In genomic region chr17:6843241-6843890, GRCh38 we compare ENCODE assay signal across 9 cellular contexts. TPM values are rescaled to one million over a fixed set of nuclear protein-coding genes. Genes with fewer than 3 reads are reported as not detected.
A peak's percentile ranks its signal among the peaks of the same experiment; 100 is the strongest.
DNase-seq lines count a peak whose midpoint lies in the region; ATAC-seq and FAIRE-seq lines count a peak whose summit lies in the region.
"Had no signal": no experiment of that assay in that cellular context is flagged by ENCODE, and none has a peak within 500 bp of the region (broad histone marks: within the 10 kb centered on the region; RNA-seq: fewer than 3 reads in every experiment).

No MANE protein-coding gene starts in this region.

- no peak overlapping the region for H3K4me3 Mint-ChIP-seq in naive thymus-derived CD4-positive, alpha-beta T cell

- H3K27me3 Mint-ChIP-seq in naive thymus-derived CD4-positive, alpha-beta T cell: peaks cover 27 to 67% (median 43%) of the 10 kb centered on the region in 5 donors

- intact Hi-C loops in naive thymus-derived CD4-positive, alpha-beta T cell (cut with micrococcal nuclease): loop anchor here (1.0 to 10.0 kb wide), 8 partner anchors 51 to 1256 kb away; partner anchors contain the start of gene XAF1 (in 1 of the 2)

- no peak overlapping the region for H3K9ac ChIP-seq in NT2/D1 (ENCODE audit: insufficient read length, low read depth)

- no peak overlapping the region for H3K27ac ChIP-seq in naive thymus-derived CD4-positive, alpha-beta T cell (ENCODE audit: low read depth, low read length)
- H3K27ac ChIP-seq: epithelial cell of prostate had no signal

- H3K4me3 ChIP-seq in NT2/D1 (ENCODE audit: insufficient read length, low read depth): no peak overlapping the region
- no peak overlapping the region for H3K4me3 ChIP-seq in naive thymus-derived CD4-positive, alpha-beta T cell (ENCODE audit: low read length)

- peaks cover 0 to 18% (median 0%) of the 10 kb centered on the region in 7 donors for H3K4me1 Mint-ChIP-seq in naive thymus-derived CD4-positive, alpha-beta T cell

- H3K36me3 ChIP-seq in NT2/D1 (ENCODE audit: insufficient read depth, insufficient read length, low read length): no peaks in the 10 kb centered on the region
- no peaks in the 10 kb centered on the region for H3K36me3 ChIP-seq in naive thymus-derived CD4-positive, alpha-beta T cell (ENCODE audit: control insufficient read depth in 2 of 3, insufficient read depth in 3 of 3, low read length in 3 of 3)

- no peaks in the 10 kb centered on the region for H3K4me1 ChIP-seq in NT2/D1 (ENCODE audit: insufficient read depth, insufficient read length)
- no peaks in the 10 kb centered on the region for H3K4me1 ChIP-seq in naive thymus-derived CD4-positive, alpha-beta T cell (ENCODE audit: control insufficient read depth in 2 of 2, insufficient read depth in 2 of 2, low read length in 2 of 2)

- ATAC-seq in naive thymus-derived CD4-positive, alpha-beta T cell: peak; percentile 70
- ATAC-seq in GM18520 (IDR thresholded peaks at IDR 0.05; ENCODE audit: unreplicated experiment): no peak
- no peak for ATAC-seq in HG03521 (IDR thresholded peaks at IDR 0.05; ENCODE audit: unreplicated experiment)

- no peaks in the 10 kb centered on the region for H3K9me3 ChIP-seq in NT2/D1 (ENCODE audit: insufficient read depth, low read length)
- H3K9me3 ChIP-seq in naive thymus-derived CD4-positive, alpha-beta T cell (ENCODE audit: control insufficient read depth in 2 of 3, low read length in 3 of 3): no peaks in the 10 kb centered on the region

- no peaks in the 10 kb centered on the region for H3K36me3 Mint-ChIP-seq in naive thymus-derived CD4-positive, alpha-beta T cell

- no peaks in the 10 kb centered on the region for H3K27me3 ChIP-seq in NT2/D1 (ENCODE audit: insufficient read depth, insufficient read length)
- H3K27me3 ChIP-seq in naive thymus-derived CD4-positive, alpha-beta T cell (ENCODE audit: control insufficient read depth in 2 of 2, insufficient read depth in 2 of 2, low read length in 2 of 2): no peaks in the 10 kb centered on the region

- POLR2A ChIA-PET in naive thymus-derived CD4-positive, alpha-beta T cell (lab: Charles Lee): interaction anchor here (1.2 kb wide), 1 partner anchor 161 kb away, joined by 6 read pairs; no protein-coding TSS in a partner anchor

- CTCF ChIA-PET in naive thymus-derived CD4-positive, alpha-beta T cell (lab: Charles Lee): interaction anchor here (0.8 to 2.8 kb wide), 11 partner anchors 10 to 300 kb away, joined by 3 to 18 read pairs (median 4); partner anchors contain the start of gene XAF1

- H3K9me3 Mint-ChIP-seq in naive thymus-derived CD4-positive, alpha-beta T cell: no peaks in the 10 kb centered on the region

- DNase-seq in AG08396 (ENCODE audit: low spot score): peak; percentile 17
- DNase-seq in GM19239 (ENCODE audit: insufficient read length, low spot score): peak; percentile 20
- peak; percentile 15 for DNase-seq in NT2/D1 (ENCODE audit: low read depth, low spot score)
- peak in 6 of 9 donors; percentile 16 to 50 (median 30) for DNase-seq in naive thymus-derived CD4-positive, alpha-beta T cell
- no peak for DNase-seq in ecto neural progenitor cell (ENCODE audit: low spot score)

- no peak overlapping the region for H3K27ac Mint-ChIP-seq in naive thymus-derived CD4-positive, alpha-beta T cell

- FAIRE-seq in GM19239 (lab: Jason Lieb, UNC): peak; percentile 47
- peak; percentile 63 for FAIRE-seq in endometrium (lab: Jason Lieb, UNC)

RNA-seq across cellular contexts. Expression of gene TEKT1, which starts 11.8 kb away (rescaled TPM):
- total RNA-seq in naive thymus-derived CD4-positive, alpha-beta T cell: not detected
- polyA plus RNA-seq in naive thymus-derived CD4-positive, alpha-beta T cell: not detected
